In genomic region chr7:59986-60675, GRCh38 we compare ENCODE assay signal across 1 cellular context.
TF ChIP-seq lines count a peak whose summit lies in the region.

No MANE protein-coding gene starts in this region.

TF ChIP-seq in HepG2, 621 proteins besides CTCF, POLR2A, EP300 and RAD21 (continued from another document):
- TF ChIP-seq ZNF550 (CRISPR knock-in tag; IDR thresholded peaks at IDR 0.05; ENCODE audit: borderline replicate concordance) = no peak
- no peak for TF ChIP-seq HOXA7 (CRISPR knock-in tag; IDR thresholded peaks at IDR 0.05)
- TF ChIP-seq UBTF (CRISPR knock-in tag; IDR thresholded peaks at IDR 0.05) = no peak
- TF ChIP-seq RORA (CRISPR knock-in tag; IDR thresholded peaks at IDR 0.05) = no peak
- TF ChIP-seq REL (CRISPR knock-in tag; conservative IDR thresholded peaks at IDR 0.05) = no peak
- TF ChIP-seq KLF15 (CRISPR knock-in tag; IDR thresholded peaks at IDR 0.05; ENCODE audit: borderline replicate concordance) = no peak
- TF ChIP-seq ZNF704 (CRISPR knock-in tag; IDR thresholded peaks at IDR 0.05; ENCODE audit: borderline replicate concordance) = no peak
- no peak for TF ChIP-seq ZBTB46 (CRISPR knock-in tag; IDR thresholded peaks at IDR 0.05; ENCODE audit: borderline replicate concordance)
- TF ChIP-seq ARID4A (CRISPR knock-in tag; IDR thresholded peaks at IDR 0.05; ENCODE audit: borderline replicate concordance) = no peak
TF ChIP-seq in HepG2: peak in this region for 0.
